In the genomic region with DNA sequence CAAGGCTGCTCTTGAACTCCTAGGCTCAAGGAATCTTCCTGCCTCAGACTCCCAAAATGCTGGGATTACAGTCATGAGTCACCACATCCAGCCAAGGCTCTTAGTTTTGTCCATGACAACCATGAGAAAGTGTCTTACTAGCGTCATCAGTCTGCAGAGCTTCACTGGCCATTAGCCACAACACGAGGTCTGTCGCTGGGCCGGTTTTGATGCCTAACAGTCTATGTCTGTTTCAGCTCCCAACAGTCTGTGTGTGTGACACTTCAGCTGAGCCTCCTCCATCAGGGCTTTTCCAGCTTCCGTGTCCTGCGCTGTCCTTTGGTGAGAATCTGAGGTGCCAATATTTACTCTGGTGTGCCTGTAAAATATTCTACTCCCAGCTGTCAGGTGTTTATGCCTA, we compare ENCODE assay signal across 19 cellular contexts. TPM values are rescaled to one million over a fixed set of nuclear protein-coding genes. Genes with fewer than 3 reads are reported as not detected.
DNase-seq lines count a peak whose midpoint lies in the region; ATAC-seq and TF ChIP-seq lines count a peak whose summit lies in the region.
"Had no signal": no experiment of that assay in that cellular context is flagged by ENCODE, and none has a peak within 500 bp of the region (broad histone marks: within the 10 kb centered on the region; RNA-seq: fewer than 3 reads in every experiment).

No MANE protein-coding gene starts in this region.

- no peak for ATAC-seq in left lung
- ATAC-seq in GM18505 (IDR thresholded peaks at IDR 0.05; ENCODE audit: unreplicated experiment), result no peak
- ATAC-seq: GM12878, Right ventricle myocardium inferior, upper lobe of right lung had no signal

- no peaks in the 10 kb centered on the region for H3K4me1 ChIP-seq in prostate gland (replicated peaks)
- H3K4me1 ChIP-seq in left lung, result no peaks in the 10 kb centered on the region
- H3K4me1 ChIP-seq: upper lobe of right lung had no signal

- H3K9me3 ChIP-seq in prostate gland (no peaks in the 10 kb centered on the region), left lung (peaks cover 0 to 10% of the 10 kb centered on the region in 2 donors)
- H3K9me3 ChIP-seq: upper lobe of right lung had no signal

- intact Hi-C loops in prostate gland (cut with DNase I) (no loop called here), left lung (cut with DNase I) (no loop called here)

- TF ChIP-seq CTCF in fibroblast of mammary gland (conservative IDR thresholded peaks at IDR 0.05; ENCODE audit: control insufficient read depth, insufficient read depth, low read depth, low read length) (no peak), prostate gland (IDR thresholded peaks at IDR 0.05) (no peak), left lung (IDR thresholded peaks at IDR 0.05) (no peak)

- H3K27ac ChIP-seq in prostate gland (peak overlapping the region; percentile 12 to 43), left lung (no peak overlapping the region)
- H3K27ac ChIP-seq: cardiac muscle cell, upper lobe of right lung had no signal

- H3K27me3 ChIP-seq in prostate gland (replicated peaks; ENCODE audit: insufficient read depth), result no peaks in the 10 kb centered on the region
- no peaks in the 10 kb centered on the region for H3K27me3 ChIP-seq in left lung
- H3K27me3 ChIP-seq: cardiac muscle cell, upper lobe of right lung had no signal

- H3K4me3 ChIP-seq in fibroblast of mammary gland (ENCODE audit: control insufficient read depth, low read depth, low read length) (no peak overlapping the region), prostate gland (no peak overlapping the region), left lung (no peak overlapping the region)
- H3K4me3 ChIP-seq: cardiac muscle cell, GM12878, upper lobe of right lung had no signal

- H3K36me3 ChIP-seq in prostate gland, result no peaks in the 10 kb centered on the region
- peaks cover 0 to 71% of the 10 kb centered on the region in 2 donors for H3K36me3 ChIP-seq in left lung

- DNase-seq in ELR (ENCODE audit: low read depth) (peak; percentile 20), NCI-H510A (lab: John Stamatoyannopoulos, UW) (peak; percentile 63), fibroblast of mammary gland (ENCODE audit: low read depth) (peak; percentile 31), prostate gland (ENCODE audit: low spot score) (peak; percentile 46), left lung (no peak), COLO829 (ENCODE audit: low spot score) (no peak), AG08395 (ENCODE audit: low spot score) (no peak)
- DNase-seq: activated CD4-positive, alpha-beta T cell treated with anti-CD3 and anti-CD28 coated beads, Interleukin-2, amount 10 ng/mL, durations not matched to agents 24 days and 14 days; activated CD8-positive, alpha-beta memory T cell treated with anti-CD3 and anti-CD28 coated beads, Interleukin-2, amount 50 U/mL, for 4 hours; activated effector memory CD4-positive, alpha-beta T cell treated with anti-CD3 and anti-CD28 coated beads, Interleukin-2, amount 50 U/mL, for 16 hours; dermis blood vessel endothelial cell; NCI-H187; NCI-H446 treated with DMSO at 0.1 percent for 48 hours; upper lobe of right lung had no signal

- 79% methylated on average over 6 of the region's 6 CpGs for WGBS in prostate gland

- TF ChIP-seq POLR2A in prostate gland (IDR thresholded peaks at IDR 0.05), result no peak
- no peak for TF ChIP-seq POLR2A in GM18505 (IDR thresholded peaks at IDR 0.05; ENCODE audit: borderline replicate concordance, extremely low read depth, insufficient read depth, insufficient read length)

RNA-seq across cellular contexts. Expression of gene CEP89, which starts 47.6 kb away (rescaled TPM):
- total RNA-seq in prostate gland (10 to 100 TPM; 19.3 to 20.6 TPM), left lung (10 to 100 TPM; 19.1 to 22.4 TPM)

RNA-seq across cellular contexts. Expression of gene FAAP24, which starts 47.8 kb away (rescaled TPM):
- 1 to 10 TPM; 4.3 to 8.3 TPM for total RNA-seq in prostate gland
- total RNA-seq in left lung, result 1 to 10 TPM; 2.7 to 4.8 TPM

RNA-seq across cellular contexts. Expression of gene SLC7A9, which starts 54.6 kb away (rescaled TPM):
- total RNA-seq in prostate gland (under 1 TPM in 1 of 2 donors, not detected in 1; 0.28 TPM), left lung (under 1 TPM in 1 of 2 donors, not detected in 1; 0.35 TPM)
- total RNA-seq: activated CD4-positive, alpha-beta T cell treated with anti-CD3 and anti-CD28 coated beads, Interleukin-2, amount 10 ng/mL, durations not matched to agents 24 days and 14 days; dermis blood vessel endothelial cell; glomerular endothelial cell had no signal

Comparison
In these comparisons a context has a peak if more than half of its experiments do, and no peak if none do; other contexts are left out.
1. DNase-seq: peak in ELR (single experiment), NCI-H510A (single experiment), fibroblast of mammary gland (single experiment) and prostate gland (single experiment); none in left lung (0 of 2), COLO829 (single experiment) and AG08395 (single experiment).
2. H3K27ac ChIP-seq: peak in prostate gland (2 of 2); none in left lung (0 of 2).